14 cellular contexts compared by ENCODE assay signal in the genomic region with DNA sequence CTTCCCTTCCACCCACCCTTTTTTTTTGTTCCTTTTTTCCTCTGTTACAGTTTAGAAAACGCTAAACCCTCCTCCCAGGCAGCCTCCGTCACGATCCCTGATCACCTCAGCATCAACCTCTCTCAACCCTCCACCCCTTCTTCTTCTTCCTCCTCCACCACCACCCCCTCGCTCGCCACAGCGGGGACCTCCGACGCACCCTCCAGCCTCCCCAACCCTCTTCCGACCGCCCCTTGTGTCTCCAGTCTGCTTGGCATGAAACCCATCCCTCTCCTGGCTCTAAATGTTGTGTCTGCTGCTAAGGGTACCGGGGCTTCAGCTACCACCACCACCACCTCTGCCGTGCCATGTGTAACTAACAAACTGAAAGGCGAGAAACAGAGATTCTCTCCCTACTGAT. TPM values are rescaled to one million over a fixed set of nuclear protein-coding genes. Genes with fewer than 3 reads are reported as not detected.
A peak's percentile ranks its signal among the peaks of the same experiment; 100 is the strongest.
DNase-seq lines count a peak whose midpoint lies in the region; ATAC-seq and TF ChIP-seq lines count a peak whose summit lies in the region.
"Had no signal": no experiment of that assay in that cellular context is flagged by ENCODE, and none has a peak within 500 bp of the region (broad histone marks: within the 10 kb centered on the region; RNA-seq: fewer than 3 reads in every experiment).

No MANE protein-coding gene starts in this region.

- no peaks in the 10 kb centered on the region for H3K27me3 Mint-ChIP-seq in activated T-cell treated with anti-CD3 and anti-CD28 coated beads, Interleukin-2, amount 50 U/mL, for 4 hours (ENCODE audit: low read depth)
- H3K27me3 Mint-ChIP-seq in WTC11 (ENCODE audit: low read depth): no peaks in the 10 kb centered on the region
- H3K27me3 Mint-ChIP-seq in endothelial cell (ENCODE audit: unreplicated experiment): no peaks in the 10 kb centered on the region

- H3K27ac ChIP-seq in stomach: peak overlapping the region in 3 of 5 donors; percentile 23 to 56 (median 52)
- H3K27ac ChIP-seq: right atrium auricular region had no signal

- 57 to 74% (median 59%) methylated on average over 13 of the region's 13 CpGs for WGBS in stomach, 5 donors

- peaks cover 22 to 96% (median 51%) of the 10 kb centered on the region in 4 donors for H3K4me1 ChIP-seq in stomach

- CTCF ChIA-PET in WTC11 (lab: Charles Lee): interaction anchor here (0.6 to 2.4 kb wide), 5 partner anchors 10 to 54 kb away, joined by 3 to 15 read pairs (median 3); a partner anchor contains a TSS

- peaks cover 53% of the 10 kb centered on the region for H3K4me1 Mint-ChIP-seq in activated T-cell treated with anti-CD3 and anti-CD28 coated beads, Interleukin-2, amount 50 U/mL, for 4 hours (ENCODE audit: low read depth)
- H3K4me1 Mint-ChIP-seq in WTC11 (peaks cover 43% of the 10 kb centered on the region), endothelial cell (ENCODE audit: unreplicated experiment) (peaks cover 11% of the 10 kb centered on the region)

- no peak for DNase-seq in activated T-cell treated with anti-CD3 and anti-CD28 coated beads, Interleukin-2, amount 50 U/mL, for 4 hours
- DNase-seq in activated T-cell treated with anti-CD3 and anti-CD28 coated beads for 4 hours (no peak), WTC11 (ENCODE audit: low spot score) (no peak), endothelial cell (ENCODE audit: low spot score) (no peak), stomach (no peak), pons (ENCODE audit: low spot score) (no peak), Right ventricle myocardium inferior (ENCODE audit: missing footprints) (no peak)
- DNase-seq: activated CD8-positive, alpha-beta memory T cell treated with anti-CD3 and anti-CD28 coated beads for 24 hours; DND-41; mucosa of descending colon; transverse colon had no signal

- no peaks in the 10 kb centered on the region for H3K27me3 ChIP-seq in stomach
- H3K27me3 ChIP-seq: right atrium auricular region, transverse colon had no signal

- TF ChIP-seq CTCF in WTC11 (IDR thresholded peaks at IDR 0.05) (no peak), endothelial cell (IDR thresholded peaks at IDR 0.05; ENCODE audit: unreplicated experiment) (no peak), stomach (IDR thresholded peaks at IDR 0.05) (no peak)

- H3K4me3 Mint-ChIP-seq in activated T-cell treated with anti-CD3 and anti-CD28 coated beads, Interleukin-2, amount 50 U/mL, for 4 hours: peak overlapping the region; percentile 57
- H3K4me3 Mint-ChIP-seq in WTC11 (no peak overlapping the region), endothelial cell (ENCODE audit: unreplicated experiment) (peak overlapping the region; percentile 11)

- POLR2A ChIA-PET in WTC11 (lab: Charles Lee): interaction anchor here (0.6 to 1.4 kb wide), 5 partner anchors 13 to 188 kb away, joined by 3 to 4 read pairs (median 4); no protein-coding TSS in a partner anchor

- H3K27ac Mint-ChIP-seq in WTC11 (peak overlapping the region; percentile 86), endothelial cell (ENCODE audit: unreplicated experiment) (no peak overlapping the region)

- H3K36me3 Mint-ChIP-seq in activated T-cell treated with anti-CD3 and anti-CD28 coated beads, Interleukin-2, amount 50 U/mL, for 4 hours (ENCODE audit: insufficient read depth): peaks cover 42% of the 10 kb centered on the region
- H3K36me3 Mint-ChIP-seq in WTC11 (peaks cover 89% of the 10 kb centered on the region), endothelial cell (ENCODE audit: low read depth, unreplicated experiment) (peaks cover 48% of the 10 kb centered on the region)

- no peaks in the 10 kb centered on the region for H3K9me3 Mint-ChIP-seq in activated T-cell treated with anti-CD3 and anti-CD28 coated beads, Interleukin-2, amount 50 U/mL, for 4 hours
- H3K9me3 Mint-ChIP-seq in WTC11 (no peaks in the 10 kb centered on the region), endothelial cell (ENCODE audit: unreplicated experiment) (no peaks in the 10 kb centered on the region)

- H3K4me3 ChIP-seq in stomach: peak overlapping the region in 1 of 4 donors; percentile 21
- H3K4me3 ChIP-seq: mucosa of descending colon, right atrium auricular region, transverse colon had no signal

- intact Hi-C loops in stomach (cut with DNase I; ENCODE audit: low total_unique reads) (no loop called here), Right ventricle myocardium inferior (cut with DNase I) (no loop called here)

- no peaks in the 10 kb centered on the region for H3K9me3 ChIP-seq in stomach
- H3K9me3 ChIP-seq: mucosa of descending colon, right atrium auricular region, transverse colon had no signal

- no peak for ATAC-seq in activated T-cell treated with anti-CD3 and anti-CD28 coated beads, Interleukin-2, amount 50 U/mL, for 4 hours
- no peak for ATAC-seq in WTC11
- ATAC-seq in GM21447 (IDR thresholded peaks at IDR 0.05; ENCODE audit: unreplicated experiment): no peak
- no peak for ATAC-seq in Right ventricle myocardium inferior
- ATAC-seq: mucosa of descending colon had no signal

- no peak for TF ChIP-seq EP300 in stomach (IDR thresholded peaks at IDR 0.05)

- peaks cover 86 to 100% (median 100%) of the 10 kb centered on the region in 4 donors for H3K36me3 ChIP-seq in stomach

- TF ChIP-seq POLR2A in stomach (IDR thresholded peaks at IDR 0.05): no peak

TF ChIP-seq in WTC11, 78 proteins besides CTCF, POLR2A, EP300 and RAD21 (continues in another document):
- TF ChIP-seq, protein P1, sequence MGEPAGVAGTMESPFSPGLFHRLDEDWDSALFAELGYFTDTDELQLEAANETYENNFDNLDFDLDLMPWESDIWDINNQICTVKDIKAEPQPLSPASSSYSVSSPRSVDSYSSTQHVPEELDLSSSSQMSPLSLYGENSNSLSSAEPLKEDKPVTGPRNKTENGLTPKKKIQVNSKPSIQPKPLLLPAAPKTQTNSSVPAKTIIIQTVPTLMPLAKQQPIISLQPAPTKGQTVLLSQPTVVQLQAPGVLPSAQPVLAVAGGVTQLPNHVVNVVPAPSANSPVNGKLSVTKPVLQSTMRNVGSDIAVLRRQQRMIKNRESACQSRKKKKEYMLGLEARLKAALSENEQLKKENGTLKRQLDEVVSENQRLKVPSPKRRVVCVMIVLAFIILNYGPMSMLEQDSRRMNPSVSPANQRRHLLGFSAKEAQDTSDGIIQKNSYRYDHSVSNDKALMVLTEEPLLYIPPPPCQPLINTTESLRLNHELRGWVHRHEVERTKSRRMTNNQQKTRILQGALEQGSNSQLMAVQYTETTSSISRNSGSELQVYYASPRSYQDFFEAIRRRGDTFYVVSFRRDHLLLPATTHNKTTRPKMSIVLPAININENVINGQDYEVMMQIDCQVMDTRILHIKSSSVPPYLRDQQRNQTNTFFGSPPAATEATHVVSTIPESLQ (CRISPR knock-in tag; IDR thresholded peaks at IDR 0.05): no peak
- TF ChIP-seq, protein P2, sequence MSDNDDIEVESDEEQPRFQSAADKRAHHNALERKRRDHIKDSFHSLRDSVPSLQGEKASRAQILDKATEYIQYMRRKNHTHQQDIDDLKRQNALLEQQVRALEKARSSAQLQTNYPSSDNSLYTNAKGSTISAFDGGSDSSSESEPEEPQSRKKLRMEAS (CRISPR knock-in tag; IDR thresholded peaks at IDR 0.05): no peak
- TF ChIP-seq IRF2 (CRISPR knock-in tag; IDR thresholded peaks at IDR 0.05; ENCODE audit: borderline replicate concordance, low read depth) (no peak), NR3C1 (CRISPR knock-in tag; conservative IDR thresholded peaks at IDR 0.05; ENCODE audit: low read depth) (no peak), RORB (CRISPR knock-in tag; IDR thresholded peaks at IDR 0.05) (no peak)

RNA-seq across cellular contexts. Expression of a gene that starts 22.9 kb away (rescaled TPM):
- 1,000 to 10,000 TPM; 1,031 to 1,084 (median 1,084) TPM for total RNA-seq in activated T-cell treated with anti-CD3 and anti-CD28 coated beads, Interleukin-2, amount 50 U/mL, for 4 hours
- 981 to 1,004 TPM (median 984 TPM) in 3 replicates for total RNA-seq in WTC11 (2021)
- total RNA-seq in endothelial cell (ENCODE audit: unreplicated experiment): 1,084 TPM
- 100 to 1,000 TPM; 109 to 509 (median 431) TPM for total RNA-seq in stomach
- polyA plus RNA-seq in stomach: 100 to 1,000 TPM; 407 to 714 (median 486) TPM
- 494 TPM for total RNA-seq in Right ventricle myocardium inferior

RNA-seq across cellular contexts. Expression of a gene that starts 24.4 kb away (rescaled TPM):
- total RNA-seq in activated T-cell treated with anti-CD3 and anti-CD28 coated beads, Interleukin-2, amount 50 U/mL, for 4 hours: 1 to 10 TPM; 6.5 to 8.4 (median 7.7) TPM
- total RNA-seq in WTC11 (2021) (23.6 to 27.9 TPM (median 25.1 TPM) in 3 replicates), endothelial cell (ENCODE audit: unreplicated experiment) (20.9 TPM), stomach (100 to 1,000 TPM in 1 of 5 donors, 10 to 100 TPM in 4; 13.2 to 279 (median 43.3) TPM), Right ventricle myocardium inferior (5.6 TPM)
- 1 to 10 TPM; 5.4 to 9.8 (median 6.0) TPM for polyA plus RNA-seq in stomach

RNA-seq across cellular contexts. Expression of a gene that starts 26.3 kb away (rescaled TPM):
- 10 to 100 TPM; 62.6 to 71.4 (median 64.3) TPM for total RNA-seq in activated T-cell treated with anti-CD3 and anti-CD28 coated beads, Interleukin-2, amount 50 U/mL, for 4 hours
- total RNA-seq in WTC11 (2021) (69.0 to 74.0 TPM (median 69.1 TPM) in 3 replicates), endothelial cell (ENCODE audit: unreplicated experiment) (45.3 TPM), stomach (10 to 100 TPM in 4 of 5 donors, not detected in 1; 24.0 to 36.5 (median 32.0) TPM), Right ventricle myocardium inferior (10.9 TPM)
- 10 to 100 TPM; 22.6 to 32.7 (median 27.4) TPM for polyA plus RNA-seq in stomach

RNA-seq across cellular contexts. Expression of a gene that starts 32.5 kb away (rescaled TPM):
- not detected for total RNA-seq in activated T-cell treated with anti-CD3 and anti-CD28 coated beads, Interleukin-2, amount 50 U/mL, for 4 hours
- total RNA-seq in WTC11 (2021): 0.57 to 0.80 TPM (median 0.59 TPM) in 3 replicates
- total RNA-seq in endothelial cell (ENCODE audit: unreplicated experiment): not detected
- total RNA-seq in stomach: not detected
- polyA plus RNA-seq in stomach: not detected
- total RNA-seq in Right ventricle myocardium inferior: not detected
- total RNA-seq: LHCN-M2, mucosa of descending colon, right atrium auricular region, transverse colon had no signal

RNA-seq across cellular contexts. Expression of a gene that starts 33.3 kb away (rescaled TPM):
- 100 to 1,000 TPM; 269 to 284 (median 284) TPM for total RNA-seq in activated T-cell treated with anti-CD3 and anti-CD28 coated beads, Interleukin-2, amount 50 U/mL, for 4 hours
- 150 to 187 TPM (median 155 TPM) in 3 replicates for total RNA-seq in WTC11 (2021)
- 131 TPM for total RNA-seq in endothelial cell (ENCODE audit: unreplicated experiment)
- total RNA-seq in stomach: 100 to 1,000 TPM in 3 of 5 donors, 10 to 100 TPM in 2; 44.3 to 194 (median 105) TPM
- 100 to 1,000 TPM; 194 to 437 (median 306) TPM for polyA plus RNA-seq in stomach
- 59.4 TPM for total RNA-seq in Right ventricle myocardium inferior
